In the genomic region with DNA sequence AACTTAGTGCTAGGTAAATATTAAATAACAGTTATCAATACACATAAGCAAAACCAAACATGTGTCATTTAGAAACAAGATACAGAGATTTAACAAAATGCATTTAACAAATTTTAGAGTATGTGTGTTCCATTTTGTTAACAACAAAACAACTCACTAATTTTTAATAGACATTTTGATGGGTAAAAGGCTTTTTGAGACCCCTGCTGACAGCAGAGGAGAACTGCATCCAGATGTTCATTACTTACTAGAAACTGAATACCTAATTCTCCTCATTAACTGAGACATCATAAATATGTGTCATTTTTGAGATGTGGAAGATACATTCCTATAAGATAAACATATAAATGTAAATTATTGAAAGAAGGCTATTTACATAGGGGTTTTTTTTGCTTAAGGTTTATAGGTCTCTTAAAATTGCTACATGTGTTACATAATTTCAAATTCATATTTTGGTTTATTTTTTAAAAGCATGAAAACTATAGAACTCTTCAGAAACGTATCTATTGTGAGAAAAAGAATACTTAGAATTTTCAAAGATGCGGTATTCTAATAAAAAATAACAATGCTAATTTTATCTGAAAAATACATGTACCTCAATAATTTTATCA, we compare ENCODE assay signal across 9 cellular contexts.
DNase-seq lines count a peak whose midpoint lies in the region; ATAC-seq, FAIRE-seq and TF ChIP-seq lines count a peak whose summit lies in the region.
"Had no signal": no experiment of that assay in that cellular context is flagged by ENCODE, and none has a peak within 500 bp of the region (broad histone marks: within the 10 kb centered on the region; RNA-seq: fewer than 3 reads in every experiment).

No MANE protein-coding gene starts in this region.

- peak; percentile 93 for FAIRE-seq in islet of Langerhans (lab: Jason Lieb, UNC)

- no peak for ATAC-seq in left cardiac atrium
- ATAC-seq in HG03378 (IDR thresholded peaks at IDR 0.05; ENCODE audit: unreplicated experiment) = peak; percentile 73
- no peak for ATAC-seq in GM21529 (IDR thresholded peaks at IDR 0.05; ENCODE audit: unreplicated experiment)

- peak; percentile 28 to 65 for TF ChIP-seq CTCF in right atrium auricular region (IDR thresholded peaks at IDR 0.05)
- peak; percentile 87 for TF ChIP-seq CTCF in VCaP (conservative IDR thresholded peaks at IDR 0.05)

- no peak overlapping the region for H3K4me3 ChIP-seq in right atrium auricular region

- H3K27me3 ChIP-seq in right atrium auricular region = no peaks in the 10 kb centered on the region

- intact Hi-C loops in left cardiac atrium (cut with DNase I) = no loop called here

- no peaks in the 10 kb centered on the region for H3K4me1 ChIP-seq in right atrium auricular region

- no peak for DNase-seq in right atrium auricular region (ENCODE audit: low spot score)
- DNase-seq in left cardiac atrium = no peak
- no peak for DNase-seq in activated CD4-positive, alpha-beta T cell treated with anti-CD3 and anti-CD28 coated beads, Interleukin-2, amount 50 U/mL, for 1 hour
- DNase-seq in activated effector memory CD4-positive, alpha-beta T cell treated with Interleukin-2 at 50 U/mL for 16 hours = no peak

- no peaks in the 10 kb centered on the region for H3K9me3 ChIP-seq in right atrium auricular region

- no peaks in the 10 kb centered on the region for H3K36me3 ChIP-seq in right atrium auricular region

- H3K27ac ChIP-seq in right atrium auricular region (no peak overlapping the region), VCaP (no peak overlapping the region)
- H3K27ac ChIP-seq: epithelial cell of prostate had no signal
